33 cellular contexts compared by ENCODE assay signal in genomic region chr10:76023007-76023406, GRCh38.
"Had no signal": no experiment of that assay in that cellular context is flagged by ENCODE, and none has a peak within 500 bp of the region (broad histone marks: within the 10 kb centered on the region; RNA-seq: fewer than 3 reads in every experiment).

No MANE protein-coding gene starts in this region.

- H3K36me3 ChIP-seq: adrenal gland, brain microvascular endothelial cell, breast epithelium had no signal

- ATAC-seq: activated CD8-positive, alpha-beta T cell treated with anti-CD3 and anti-CD28 coated beads for 36 hours; activated naive CD4-positive, alpha-beta T cell treated with anti-CD3 and anti-CD28 coated beads, Interleukin-2, amount 50 U/mL, for 72 hours; activated T-cell treated with anti-CD3 and anti-CD28 coated beads, Interleukin-2, amount 50 U/mL, for 4 hours; activated T-cell treated with anti-CD3 and anti-CD28 coated beads, Interleukin-2, amount 50 U/mL, for 72 hours; activated T-helper 17 cell treated with anti-CD3 and anti-CD28 coated beads, Interleukin-2, amount 50 U/mL, for 72 hours; body of pancreas had no signal

- H3K27ac ChIP-seq: adrenal gland, body of pancreas, brain microvascular endothelial cell, breast epithelium, VCaP had no signal

- H3K4me3 ChIP-seq: adrenal gland, body of pancreas, breast epithelium had no signal

- H3K9me3 ChIP-seq: adrenal gland, body of pancreas, breast epithelium had no signal

- FAIRE-seq: astrocyte, TTC549 had no signal

- H3K27me3 ChIP-seq: adrenal gland, body of pancreas, brain microvascular endothelial cell, breast epithelium had no signal

- DNase-seq: activated B cell treated with CpG ODN at 0.5 μM for 24 hours; activated CD4-positive, alpha-beta memory T cell treated with anti-CD3 and anti-CD28 coated beads for 36 hours; activated CD4-positive, alpha-beta T cell treated with anti-CD3 and anti-CD28 coated beads for 4 hours; activated CD4-positive, alpha-beta T cell treated with anti-CD3 and anti-CD28 coated beads, Interleukin-2, amount 10 ng/mL, durations not matched to agents 24 days and 14 days; activated CD4-positive, alpha-beta T cell treated with anti-CD3 and anti-CD28 coated beads, Interleukin-2, amount 50 U/mL, for 1 hour; activated CD4-positive, alpha-beta T cell treated with anti-CD3 and anti-CD28 coated beads, Interleukin-2, amount 50 U/mL, for 4 hours; activated CD4-positive, CD25-positive, alpha-beta regulatory T cell treated with anti-CD3 and anti-CD28 coated beads, Interleukin-2, amount 50 U/mL, for 72 hours; activated CD8-positive, alpha-beta memory T cell treated with anti-CD3 and anti-CD28 coated beads, Interleukin-2, amount 50 U/mL, for 4 hours; activated CD8-positive, alpha-beta T cell treated with anti-CD3 and anti-CD28 coated beads for 36 hours; activated effector memory CD4-positive, alpha-beta T cell treated with anti-CD3 and anti-CD28 coated beads, Interleukin-2, amount 50 U/mL, for 16 hours; activated gamma-delta T cell treated with Interleukin-2 at 50 U/mL for 16 hours; activated naive CD4-positive, alpha-beta T cell; activated naive CD4-positive, alpha-beta T cell treated with anti-CD3 and anti-CD28 coated beads for 36 hours; activated naive CD4-positive, alpha-beta T cell treated with anti-CD3 and anti-CD28 coated beads, Interleukin-2, amount 50 U/mL, for 16 hours; activated naive CD8-positive, alpha-beta T cell treated with anti-CD3 and anti-CD28 coated beads for 36 hours; activated T-cell treated with anti-CD3 and anti-CD28 coated beads for 4 hours; activated T-cell treated with anti-CD3 and anti-CD28 coated beads, Interleukin-2, amount 50 U/mL, for 1 hour; activated T-cell treated with anti-CD3 and anti-CD28 coated beads, Interleukin-2, amount 50 U/mL, for 4 hours; activated T-cell treated with anti-CD3 and anti-CD28 coated beads, Interleukin-2, amount 50 U/mL, for 72 hours; adrenal gland; amniotic stem cell; aorta; body of pancreas; brain microvascular endothelial cell; central memory CD4-positive, alpha-beta T cell; T-helper 2 cell; T-helper 9 cell had no signal

- H3K4me1 ChIP-seq: adrenal gland, body of pancreas, breast epithelium had no signal
